In the genomic region with DNA sequence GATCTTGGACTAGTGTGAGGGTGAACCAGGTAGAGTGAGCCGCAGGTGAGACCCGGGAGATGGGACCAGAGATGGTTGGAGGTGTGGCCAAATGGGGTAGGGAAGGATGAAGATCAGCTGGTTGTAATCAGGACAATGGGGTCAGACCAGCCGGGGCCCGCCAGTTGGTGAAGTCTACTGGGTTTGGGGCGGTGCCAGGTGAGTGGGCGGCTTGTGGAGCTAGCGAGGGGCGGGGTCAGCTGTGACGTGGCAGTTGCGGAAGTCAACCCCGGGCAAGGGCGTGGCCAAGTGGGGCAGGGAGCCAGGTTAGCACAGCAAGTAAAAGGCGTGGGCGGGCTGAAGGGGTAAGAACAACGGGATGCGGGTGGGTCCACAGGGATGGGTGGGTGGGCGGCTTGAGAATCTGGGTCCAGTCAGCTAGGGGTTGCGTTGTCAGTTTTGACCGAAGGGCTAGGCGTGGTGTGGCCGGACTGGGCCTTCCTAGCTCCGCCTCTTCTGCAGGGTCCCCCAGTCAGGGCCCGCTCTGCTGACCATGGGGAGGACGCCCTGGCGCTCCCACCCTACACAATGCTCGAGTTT, we compare ENCODE assay signal across 8 cellular contexts.
A peak's percentile ranks its signal among the peaks of the same experiment; 100 is the strongest.
DNase-seq lines count a peak whose midpoint lies in the region; ATAC-seq and TF ChIP-seq lines count a peak whose summit lies in the region.

No MANE protein-coding gene starts in this region.

- no peak for TF ChIP-seq CTCF in astrocyte of the cerebellum (IDR thresholded peaks at IDR 0.05; ENCODE audit: low read depth, low read length, missing control alignments)

- peak overlapping the region; percentile 22 for H3K4me3 ChIP-seq in astrocyte of the cerebellum (ENCODE audit: low read depth, low read length)
- peak overlapping the region; percentile 22 for H3K4me3 ChIP-seq in skeletal muscle cell (ENCODE audit: low read depth, low read length)

- peak; percentile 93 for DNase-seq in T-helper 9 cell
- peak; percentile 23 for DNase-seq in astrocyte of the cerebellum (ENCODE audit: low read depth)
- DNase-seq in iPS DF 19.7 (ENCODE audit: low read depth, low spot score): peak; percentile 92
- peak; percentile 74 for DNase-seq in skeletal muscle cell (ENCODE audit: low read depth)
- DNase-seq in AML-193 (lab: John Stamatoyannopoulos, UW): no peak
- DNase-seq in inferior parietal cortex (ENCODE audit: extremely low spot score): no peak

- in situ Hi-C loops in astrocyte of the cerebellum (cut with HindIII; ENCODE audit: low sequenced_read_pairs): no loop called here

- ATAC-seq in GM18867 (IDR thresholded peaks at IDR 0.05; ENCODE audit: unreplicated experiment) (peak; percentile 49), HG03565 (IDR thresholded peaks at IDR 0.05; ENCODE audit: unreplicated experiment) (peak; percentile 40)

Comparison
In these comparisons a context has a peak if more than half of its experiments do, and no peak if none do; other contexts are left out.
1. DNase-seq: peak in T-helper 9 cell (single experiment), astrocyte of the cerebellum (single experiment), iPS DF 19.7 (single experiment) and skeletal muscle cell (single experiment); none in AML-193 (0 of 2) and inferior parietal cortex (single experiment).